In the genomic region with DNA sequence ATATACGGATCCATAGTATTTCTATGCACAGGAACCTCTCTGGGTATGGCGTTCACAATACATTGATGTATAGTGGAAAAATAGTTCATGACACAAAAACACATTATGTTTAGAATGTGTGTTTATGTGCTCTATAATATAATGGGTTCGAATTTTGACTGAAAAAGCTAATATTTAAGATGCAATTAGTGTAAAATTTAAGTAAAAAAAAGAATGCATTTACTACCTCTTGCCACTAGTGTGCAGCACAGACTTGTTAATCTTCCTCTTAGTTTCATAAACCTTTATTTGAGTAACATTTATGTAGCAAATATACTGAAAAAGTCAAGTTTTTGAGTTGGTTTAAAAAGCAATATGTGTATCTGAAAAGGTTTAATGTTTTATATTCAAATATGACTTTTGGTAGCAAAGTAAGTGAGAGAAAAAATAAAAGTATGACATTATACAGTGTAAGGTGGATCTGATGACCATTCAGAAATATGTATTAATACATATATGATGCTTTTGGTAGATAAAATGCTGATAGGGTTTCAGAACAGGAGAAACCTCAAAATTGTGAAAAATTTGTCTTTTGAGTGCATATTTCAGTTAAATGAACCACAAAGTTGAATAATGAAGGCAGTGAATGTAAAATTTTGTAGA, we compare ENCODE assay signal across 8 cellular contexts. TPM values are rescaled to one million over a fixed set of nuclear protein-coding genes. Genes with fewer than 3 reads are reported as not detected.
DNase-seq lines count a peak whose midpoint lies in the region; ATAC-seq, FAIRE-seq and TF ChIP-seq lines count a peak whose summit lies in the region.

No MANE protein-coding gene starts in this region.

- H3K4me3 ChIP-seq in HFF-Myc (replicated peaks; ENCODE audit: low read depth, low read length) (no peak overlapping the region), OCI-LY1 (ENCODE audit: low read depth, low read length, poor library complexity, severe bottlenecking) (no peak overlapping the region), epithelial cell of proximal tubule (ENCODE audit: low read depth, low read length) (no peak overlapping the region), small intestine (ENCODE audit: low read depth in 1 of 2, low read length in 2 of 2) (no peak overlapping the region)

- H3K36me3 ChIP-seq in OCI-LY1 (ENCODE audit: insufficient read depth, low read length) (no peaks in the 10 kb centered on the region), small intestine (ENCODE audit: control insufficient read depth in 2 of 2, insufficient read depth in 2 of 2, low read length in 2 of 2) (no peaks in the 10 kb centered on the region)

- H3K79me2 ChIP-seq in OCI-LY1 (ENCODE audit: insufficient read depth, low read length), result no peaks in the 10 kb centered on the region

- H3K9me2 ChIP-seq in OCI-LY1 (ENCODE audit: low read depth, low read length), result no peaks in the 10 kb centered on the region

- H3K9me3 ChIP-seq in OCI-LY1 (ENCODE audit: low read length) (no peaks in the 10 kb centered on the region), small intestine (ENCODE audit: control insufficient read depth, low read depth) (no peaks in the 10 kb centered on the region)

- H3K9ac ChIP-seq in OCI-LY1 (ENCODE audit: low read length), result no peak overlapping the region

- no peaks in the 10 kb centered on the region for H3K4me1 ChIP-seq in OCI-LY1 (ENCODE audit: insufficient read depth, low read length, severe bottlenecking)
- H3K4me1 ChIP-seq in small intestine (ENCODE audit: control insufficient read depth in 2 of 2, insufficient read depth in 1 of 2, low read depth in 1 of 2, low read length in 1 of 2), result no peaks in the 10 kb centered on the region

- 32 to 50% (median 35%) methylated on average over 3 of the region's 3 CpGs for WGBS in small intestine, 3 donors

- DNase-seq in EL (peak; percentile 9), HFF-Myc (ENCODE audit: extremely low read depth, low read depth) (no peak), epithelial cell of proximal tubule (ENCODE audit: low read depth) (peak; percentile 13), small intestine (peak; percentile 5), NCI-H2029 (lab: John Stamatoyannopoulos, UW) (no peak)

- no peak for ATAC-seq in GM21360 (IDR thresholded peaks at IDR 0.05; ENCODE audit: unreplicated experiment)
- ATAC-seq in HG02610 (IDR thresholded peaks at IDR 0.05; ENCODE audit: unreplicated experiment), result no peak

- H2AFZ ChIP-seq in OCI-LY1 (ENCODE audit: low read length), result no peak overlapping the region

- peak; percentile 48 for TF ChIP-seq CTCF in HFF-Myc (IDR thresholded peaks at IDR 0.05; ENCODE audit: low read depth, low read length, missing control alignments)
- TF ChIP-seq CTCF in OCI-LY1 (IDR thresholded peaks at IDR 0.05; ENCODE audit: low read length), result peak; percentile 71
- TF ChIP-seq CTCF in epithelial cell of proximal tubule (conservative IDR thresholded peaks at IDR 0.05; ENCODE audit: low read depth, low read length), result peak; percentile 65

- H3K27ac ChIP-seq in OCI-LY1 (ENCODE audit: low read depth, low read length, poor library complexity, severe bottlenecking) (no peak overlapping the region), small intestine (ENCODE audit: low read depth in 1 of 2, low read length in 1 of 2) (no peak overlapping the region)

- H4K20me1 ChIP-seq in OCI-LY1 (ENCODE audit: insufficient read depth, low read length), result no peaks in the 10 kb centered on the region

- peak; percentile 41 for FAIRE-seq in small intestine (lab: Jason Lieb, UNC)

- H3K4me2 ChIP-seq in OCI-LY1 (ENCODE audit: low read length), result no peak overlapping the region

- H3F3A ChIP-seq in OCI-LY1 (ENCODE audit: insufficient read depth, low read length), result no peaks in the 10 kb centered on the region

- H3K27me3 ChIP-seq in OCI-LY1 (ENCODE audit: insufficient read depth, low read length) (no peaks in the 10 kb centered on the region), small intestine (ENCODE audit: control insufficient read depth in 2 of 2, insufficient read depth in 2 of 2, low read length in 2 of 2) (no peaks in the 10 kb centered on the region)

RNA-seq across cellular contexts. Expression of gene CCDC102B, which starts 49.5 kb away (rescaled TPM):
- 0.17 and 0.43 TPM in 2 replicates for total RNA-seq in epithelial cell of proximal tubule
- 1 to 10 TPM in 2 of 3 donors, under 1 TPM in 1; 0.45 to 5.1 (median 1.1) TPM for polyA plus RNA-seq in small intestine

Comparison
In these comparisons a context has a peak if more than half of its experiments do, and no peak if none do; other contexts are left out.
1. DNase-seq: peak in EL (single experiment), epithelial cell of proximal tubule (single experiment) and small intestine (single experiment); none in HFF-Myc (single experiment) and NCI-H2029 (single experiment).
2. Peak in every context shown above with its lines, with median percentiles within 50 percentile points of each other: CTCF ChIP-seq.